ENCODE assay signal across 18 cellular contexts in the genomic region with DNA sequence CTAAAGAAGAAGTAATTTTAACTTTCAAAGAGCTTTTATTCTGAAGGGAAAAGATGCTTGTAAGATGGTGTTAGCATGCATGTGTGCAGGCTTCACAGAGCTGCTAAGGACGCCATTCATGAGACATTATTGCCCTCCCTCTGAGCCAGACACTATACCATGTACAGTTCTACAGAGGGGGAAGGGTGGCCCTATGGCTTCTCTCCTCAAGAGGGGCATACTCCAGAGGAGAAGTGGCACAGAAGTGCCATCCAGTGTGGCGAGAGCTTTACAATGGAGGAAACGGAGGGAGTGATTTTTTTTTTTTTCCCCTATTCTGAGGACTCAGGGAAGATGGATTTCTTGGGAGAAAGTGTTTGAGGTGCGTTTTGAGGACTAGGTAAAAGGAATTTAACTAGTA.
"Had no signal": no experiment of that assay in that cellular context is flagged by ENCODE, and none has a peak within 500 bp of the region (broad histone marks: within the 10 kb centered on the region; RNA-seq: fewer than 3 reads in every experiment).

No MANE protein-coding gene starts in this region.

- ATAC-seq: esophagus mucosa; left lobe of liver; natural killer cell treated with Interleukin-12 subunit alpha and Interleukin-12 subunit beta and Interleukin-15 and Interleukin-18, amount 100 ng/mL, for 72 hours; stimulated activated effector memory CD8-positive, alpha-beta T cell treated with anti-CD3 and anti-CD28 coated beads, Interleukin-12 subunit alpha, Interleukin-12 subunit beta, amount 100 ng/mL, for 72 hours had no signal

- DNase-seq: effector memory CD4-positive, alpha-beta T cell; heart left ventricle; hippocampal formation; islet precursor cell; lower lobe of right lung; mesenchymal stem cell; midbrain; nucleus accumbens; ovary; stimulated activated CD4-positive, alpha-beta T cell treated with anti-CD3 and anti-CD28 coated beads, Interleukin-4, amount 100 ng/mL, for 1 hour; stimulated activated CD8-positive, alpha-beta memory T cell treated with anti-CD3 and anti-CD28 coated beads, Interleukin-4, amount 100 ng/mL, for 48 hours; tibial artery had no signal

- FAIRE-seq: endometrium, frontal cortex had no signal
